Comparison of ENCODE assay signal across 8 cellular contexts in the genomic region with DNA sequence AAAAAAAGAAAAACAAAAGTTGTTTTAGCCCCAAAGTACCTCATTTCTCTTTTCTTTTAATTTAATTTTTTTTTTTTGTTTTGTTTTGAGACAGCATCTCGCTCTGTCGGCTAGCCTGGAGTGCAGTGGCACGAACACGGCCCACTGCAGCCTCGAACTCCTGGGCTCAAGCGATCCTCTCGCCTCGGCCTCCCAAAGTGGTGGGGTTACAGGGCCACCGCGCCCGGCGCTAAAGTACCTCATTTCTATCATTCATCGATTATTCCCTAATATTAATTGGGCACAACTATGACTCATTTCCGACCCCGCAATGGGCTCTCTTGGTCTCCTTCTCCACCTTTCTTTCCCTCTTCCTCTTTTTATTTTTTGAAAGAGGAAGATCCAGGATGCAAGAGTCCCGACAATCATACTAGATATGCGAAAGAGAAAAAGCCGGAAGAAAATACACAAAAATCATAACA. TPM values are rescaled to one million over a fixed set of nuclear protein-coding genes. Genes with fewer than 3 reads are reported as not detected.
DNase-seq lines count a peak whose midpoint lies in the region; ATAC-seq and TF ChIP-seq lines count a peak whose summit lies in the region.

No MANE protein-coding gene starts in this region.

- H3K4me3 ChIP-seq in AG10803 (ENCODE audit: low read length): peak overlapping the region; percentile 83
- peak overlapping the region; percentile 48 for H3K4me3 ChIP-seq in HL-60 (replicated peaks; ENCODE audit: insufficient read depth, low read length)
- H3K4me3 ChIP-seq in adipocyte (ENCODE audit: low read length): peak overlapping the region; percentile 82
- peak overlapping the region; percentile 57 to 82 for H3K4me3 ChIP-seq in mesenchymal stem cell (ENCODE audit: insufficient read depth in 1 of 2, low read depth in 1 of 2, low read length in 2 of 2)

- H3K36me3 ChIP-seq in adipocyte (ENCODE audit: control insufficient read depth, insufficient read depth, low read length, severe bottlenecking): no peaks in the 10 kb centered on the region
- H3K36me3 ChIP-seq in mesenchymal stem cell (ENCODE audit: control insufficient read depth in 1 of 2, insufficient read depth in 2 of 2, low read depth in 1 of 2, low read length in 2 of 2): peaks cover 5 to 12% of the 10 kb centered on the region in 2 experiments

- no peak overlapping the region for H3K23ac ChIP-seq in mesenchymal stem cell (ENCODE audit: low read length in 2 of 2)

- H2AFZ ChIP-seq in mesenchymal stem cell (ENCODE audit: low read depth, low read length): no peak overlapping the region

- H2BK15ac ChIP-seq in mesenchymal stem cell (ENCODE audit: low read depth, poor library complexity, severe bottlenecking): no peak overlapping the region

- H2BK5ac ChIP-seq in mesenchymal stem cell (ENCODE audit: low read depth, low read length, poor library complexity, severe bottlenecking): no peak overlapping the region

- H4K91ac ChIP-seq in mesenchymal stem cell (ENCODE audit: low read length): no peak overlapping the region

- no peak overlapping the region for H2AK5ac ChIP-seq in mesenchymal stem cell (ENCODE audit: low read length, severe bottlenecking)

- peak overlapping the region; percentile 85 for H3K4me2 ChIP-seq in mesenchymal stem cell (ENCODE audit: low read length, poor library complexity, severe bottlenecking)

- WGBS in mesenchymal stem cell: 96% methylated on average over 17 of the region's 18 CpGs

- no peak overlapping the region for H2BK12ac ChIP-seq in mesenchymal stem cell (ENCODE audit: low read length in 2 of 2)

- peak overlapping the region; percentile 92 for H4K8ac ChIP-seq in mesenchymal stem cell (ENCODE audit: low read length)

- H3K27me3 ChIP-seq in HL-60 (ENCODE audit: insufficient read depth, poor library complexity, severe bottlenecking) (no peaks in the 10 kb centered on the region), adipocyte (replicated peaks; ENCODE audit: control insufficient read depth, insufficient read depth, low read length) (no peaks in the 10 kb centered on the region), mesenchymal stem cell (ENCODE audit: control insufficient read depth in 1 of 2, insufficient read depth in 1 of 2, low read length in 2 of 2) (no peaks in the 10 kb centered on the region)

- H3K4me1 ChIP-seq in adipocyte (ENCODE audit: control insufficient read depth, insufficient read depth, low read length) (peaks cover 7% of the 10 kb centered on the region), mesenchymal stem cell (ENCODE audit: control insufficient read depth, insufficient read depth, low read depth, low read length) (peaks cover 19% of the 10 kb centered on the region)

- ATAC-seq in HG02588 (IDR thresholded peaks at IDR 0.05; ENCODE audit: unreplicated experiment) (no peak), HG03280 (IDR thresholded peaks at IDR 0.05; ENCODE audit: unreplicated experiment) (no peak)

- peaks cover 19% of the 10 kb centered on the region for H3K79me1 ChIP-seq in mesenchymal stem cell (replicated peaks; ENCODE audit: low read length, poor library complexity, severe bottlenecking)

- no peak for TF ChIP-seq CTCF in AG10803 (conservative IDR thresholded peaks at IDR 0.05; ENCODE audit: low read length)
- TF ChIP-seq CTCF in HL-60 (IDR thresholded peaks at IDR 0.05; ENCODE audit: insufficient read depth, low read length): no peak

- H3K9me3 ChIP-seq in adipocyte (ENCODE audit: control insufficient read depth, low read length) (no peaks in the 10 kb centered on the region), mesenchymal stem cell (ENCODE audit: control insufficient read depth, low read length) (no peaks in the 10 kb centered on the region)

- no peak overlapping the region for H3K14ac ChIP-seq in mesenchymal stem cell (ENCODE audit: low read length in 2 of 2)

- H2BK120ac ChIP-seq in mesenchymal stem cell (ENCODE audit: low read depth, low read length): no peak overlapping the region

- H3K18ac ChIP-seq in mesenchymal stem cell (ENCODE audit: low read depth in 1 of 2, low read length in 2 of 2): peak overlapping the region in 1 of 2 experiments; percentile 24

- H3K9ac ChIP-seq in adipocyte (ENCODE audit: low read length) (peak overlapping the region; percentile 92), mesenchymal stem cell (ENCODE audit: low read length) (peak overlapping the region; percentile 89)

- peak overlapping the region; percentile 66 for H3K27ac ChIP-seq in HL-60 (replicated peaks)
- H3K27ac ChIP-seq in mesenchymal stem cell (ENCODE audit: low read length, poor library complexity, severe bottlenecking): no peak overlapping the region

- peak overlapping the region in 1 of 2 experiments; percentile 91 for H3K4ac ChIP-seq in mesenchymal stem cell (ENCODE audit: low read depth in 1 of 2, low read length in 2 of 2)

- DNase-seq in AG10803 (ENCODE audit: low read depth) (no peak), HL-60 (ENCODE audit: low read depth in 1 of 2, low spot score in 1 of 2) (peak in 1 of 2 experiments; percentile 57), adipocyte (ENCODE audit: low read depth) (no peak), mesenchymal stem cell (no peak), amygdala (lab: John Stamatoyannopoulos, UW) (no peak)
- no peak for DNase-seq in stimulated activated CD8-positive, alpha-beta memory T cell treated with anti-CD3 and anti-CD28 coated beads, Interleukin-4, amount 100 ng/mL, for 48 hours

RNA-seq across cellular contexts. Expression of gene AIP, which starts 0.5 kb away (rescaled TPM):
- 36.9 TPM for polyA plus RNA-seq in mesenchymal stem cell (2013, experiment 1 of 2)
- 37.6 TPM for polyA plus RNA-seq in mesenchymal stem cell (2013, experiment 2 of 2)

RNA-seq across cellular contexts. Expression of gene TMEM134, which starts 13.3 kb away (rescaled TPM):
- polyA plus RNA-seq in mesenchymal stem cell (2013, experiment 1 of 2): 32.7 TPM
- 29.2 TPM for polyA plus RNA-seq in mesenchymal stem cell (2013, experiment 2 of 2)

RNA-seq across cellular contexts. Expression of gene PITPNM1, which starts 22.9 kb away (rescaled TPM):
- 37.9 TPM for polyA plus RNA-seq in mesenchymal stem cell (2013, experiment 1 of 2)
- 33.5 TPM for polyA plus RNA-seq in mesenchymal stem cell (2013, experiment 2 of 2)

RNA-seq across cellular contexts. Expression of gene CDK2AP2, which starts 25.7 kb away (rescaled TPM):
- 40.4 TPM for polyA plus RNA-seq in mesenchymal stem cell (2013, experiment 1 of 2)
- polyA plus RNA-seq in mesenchymal stem cell (2013, experiment 2 of 2): 38.7 TPM

RNA-seq across cellular contexts. Expression of gene CABP4, which starts 27.2 kb away (rescaled TPM):
- polyA plus RNA-seq in mesenchymal stem cell (2013, experiment 1 of 2): not detected
- not detected for polyA plus RNA-seq in mesenchymal stem cell (2013, experiment 2 of 2)
